ENCODE assay signal across 10 cellular contexts in genomic region chr6:159467473-159468041, GRCh38.
DNase-seq lines count a peak whose midpoint lies in the region; ATAC-seq and TF ChIP-seq lines count a peak whose summit lies in the region.
"Had no signal": no experiment of that assay in that cellular context is flagged by ENCODE, and none has a peak within 500 bp of the region (broad histone marks: within the 10 kb centered on the region; RNA-seq: fewer than 3 reads in every experiment).

No MANE protein-coding gene starts in this region.

- no peaks in the 10 kb centered on the region for H3K27me3 ChIP-seq in brain microvascular endothelial cell (replicated peaks)

- in situ Hi-C loops in brain microvascular endothelial cell (cut with HindIII; ENCODE audit: low pct_ligation_motif_present, low sequenced_read_pairs): no loop called here

- peak; percentile 57 for DNase-seq in GM12864 (ENCODE audit: low read depth)
- peak; percentile 24 for DNase-seq in brain microvascular endothelial cell
- no peak for DNase-seq in HuH-7 (ENCODE audit: low spot score)
- DNase-seq in AG08396 (ENCODE audit: low spot score): no peak
- no peak for DNase-seq in stimulated activated CD4-positive, alpha-beta T cell treated with anti-CD3 and anti-CD28 coated beads, Interleukin-4, amount 100 ng/mL, for 4 hours
- DNase-seq in midbrain (lab: John Stamatoyannopoulos, UW): no peak
- DNase-seq: naive B cell had no signal

- peak; percentile 63 for ATAC-seq in GM21390 (IDR thresholded peaks at IDR 0.05; ENCODE audit: unreplicated experiment)
- ATAC-seq in HG03432 (IDR thresholded peaks at IDR 0.05; ENCODE audit: unreplicated experiment): peak; percentile 83

- no peak overlapping the region for H3K27ac ChIP-seq in brain microvascular endothelial cell
- H3K27ac ChIP-seq: SK-N-MC had no signal

- TF ChIP-seq CTCF in GM12864 (IDR thresholded peaks at IDR 0.05; ENCODE audit: low read depth, low read length, missing control alignments) (no peak), brain microvascular endothelial cell (IDR thresholded peaks at IDR 0.05; ENCODE audit: low read depth, low read length, missing control alignments) (no peak)

- no peaks in the 10 kb centered on the region for H3K36me3 ChIP-seq in brain microvascular endothelial cell (replicated peaks)

- H3K4me3 ChIP-seq in GM12864 (ENCODE audit: low read depth, low read length) (no peak overlapping the region), brain microvascular endothelial cell (ENCODE audit: low read depth, low read length) (no peak overlapping the region)
- H3K4me3 ChIP-seq: SK-N-MC had no signal

Comparison
In these comparisons a context has a peak if more than half of its experiments do, and no peak if none do; other contexts are left out.
1. DNase-seq: peak in GM12864 (single experiment) and brain microvascular endothelial cell (single experiment); none in HuH-7 (single experiment), AG08396 (single experiment), stimulated activated CD4-positive, alpha-beta T cell treated with anti-CD3 and anti-CD28 coated beads, Interleukin-4, amount 100 ng/mL, for 4 hours (0 of 2) and midbrain (single experiment).